ENCODE assay signal across 9 cellular contexts in genomic region chr13:99980201-99981114, GRCh38. TPM values are rescaled to one million over a fixed set of nuclear protein-coding genes. Genes with fewer than 3 reads are reported as not detected.
DNase-seq lines count a peak whose midpoint lies in the region; ATAC-seq, FAIRE-seq and TF ChIP-seq lines count a peak whose summit lies in the region.
"Had no signal": no experiment of that assay in that cellular context is flagged by ENCODE, and none has a peak within 500 bp of the region (broad histone marks: within the 10 kb centered on the region; RNA-seq: fewer than 3 reads in every experiment).

No MANE protein-coding gene starts in this region.

- no peaks in the 10 kb centered on the region for H3K9me3 Mint-ChIP-seq in endodermal cell

- no peak for FAIRE-seq in D721Med (lab: Jason Lieb, UNC)
- FAIRE-seq: endometrium had no signal

- CTCF ChIA-PET in HCT116 (lab: Charles Lee): interaction anchor here (1.1 to 1.6 kb wide), 2 partner anchors 11 to 64 kb away, joined by 3 to 5 read pairs; no protein-coding TSS in a partner anchor

- POLR2A ChIA-PET in HCT116 (lab: Charles Lee): interaction anchor here (0.7 to 2.1 kb wide), 7 partner anchors 9 to 1903 kb away, joined by 3 to 21 read pairs (median 4); partner anchors contain the start of genes GGACT and ZIC5

- H3K9ac ChIP-seq in HCT116 (ENCODE audit: low read length) (peak overlapping the region; percentile 76), endodermal cell (ENCODE audit: extremely low read depth, low read length, poor library complexity, severe bottlenecking) (peak overlapping the region; percentile 84), mucosa of rectum (ENCODE audit: low read depth in 1 of 2, low read length in 2 of 2) (no peak overlapping the region)

- no peaks in the 10 kb centered on the region for H3K27me3 ChIP-seq in HCT116 (ENCODE audit: insufficient read depth, low read length)
- peaks cover 28% of the 10 kb centered on the region for H3K27me3 ChIP-seq in endodermal cell (ENCODE audit: control insufficient read depth, insufficient read depth, low read length, poor library complexity, severe bottlenecking)
- H3K27me3 ChIP-seq in mucosa of rectum (ENCODE audit: control insufficient read depth in 2 of 2, insufficient read depth in 2 of 2, low read length in 2 of 2): peaks cover 64 to 71% of the 10 kb centered on the region in 2 donors

- H3K4me1 ChIP-seq in HCT116 (ENCODE audit: control insufficient read depth in 1 of 2, insufficient read depth in 2 of 2, low read length in 2 of 2) (peaks cover 15 to 28% of the 10 kb centered on the region in 2 experiments), endodermal cell (ENCODE audit: control insufficient read depth, insufficient read depth, low read length) (peaks cover 5% of the 10 kb centered on the region), mucosa of rectum (ENCODE audit: control insufficient read depth in 2 of 2, insufficient read depth in 2 of 2, low read length in 2 of 2) (peaks cover 12 to 18% of the 10 kb centered on the region in 2 donors)

- ATAC-seq in HCT116 (peak; percentile 72), GM18511 (IDR thresholded peaks at IDR 0.05; ENCODE audit: unreplicated experiment) (no peak)

- H3K4me2 ChIP-seq in HCT116 (ENCODE audit: low read length): peak overlapping the region; percentile 99

- no TSS peak for BruUV-seq in HCT116 (replicated peaks; lab: Mats Ljungman, UMichigan)

- H4K20me1 ChIP-seq in HCT116 (ENCODE audit: insufficient read depth): no peaks in the 10 kb centered on the region

- H3K4me1 Mint-ChIP-seq in endodermal cell: peaks cover 20% of the 10 kb centered on the region

- RAD21 ChIA-PET in HCT116 (lab: Charles Lee; ENCODE audit: low non-redundant PET in 1 of 2, low total read pairs in 2 of 2, uncharacterized antibody in 2 of 2, unreplicated experiment in 2 of 2): interaction anchor here in 1 of 2 experiments (0.5 to 0.8 kb wide), 4 partner anchors 62 to 689 kb away, joined by 3 to 5 read pairs (median 3); no protein-coding TSS in a partner anchor

- H3K4me3 Mint-ChIP-seq in endodermal cell: peak overlapping the region; percentile 94

- peak overlapping the region; percentile 26 for H3K27ac Mint-ChIP-seq in endodermal cell

- H3K36me3 ChIP-seq in HCT116 (ENCODE audit: control insufficient read depth in 1 of 2, insufficient read depth in 2 of 2, low read length in 2 of 2): no peaks in the 10 kb centered on the region; a peak in 1 of 4 replicates
- H3K36me3 ChIP-seq in endodermal cell (ENCODE audit: control insufficient read depth, insufficient read depth, low read length): peaks cover 30% of the 10 kb centered on the region
- H3K36me3 ChIP-seq in mucosa of rectum (ENCODE audit: control insufficient read depth in 2 of 2, insufficient read depth in 2 of 2, low read length in 2 of 2): no peaks in the 10 kb centered on the region

- peak overlapping the region; percentile 85 to 96 for H3K4me3 ChIP-seq in HCT116 (replicated peaks in 1 of 2; ENCODE audit: low read depth in 1 of 2, low read length in 2 of 2)
- peak overlapping the region; percentile 93 for H3K4me3 ChIP-seq in endodermal cell (ENCODE audit: low read length)
- H3K4me3 ChIP-seq in mucosa of rectum (ENCODE audit: low read length in 2 of 2): peak overlapping the region; percentile 20 to 58

- H2AFZ ChIP-seq in HCT116 (ENCODE audit: low read depth, low read length, poor library complexity, severe bottlenecking): no peak overlapping the region

- no peak for TF ChIP-seq CTCF in D721Med (IDR thresholded peaks at IDR 0.05; ENCODE audit: insufficient read depth, missing control alignments)
- TF ChIP-seq CTCF in HCT116 (IDR thresholded peaks at IDR 0.05 in 2 of 3, conservative IDR thresholded peaks at IDR 0.05 in 1 of 3; ENCODE audit: borderline replicate concordance in 1 of 3, insufficient read depth in 1 of 3, low read depth in 2 of 3, low read length in 2 of 3): no peak
- peak; percentile 24 for TF ChIP-seq CTCF in endodermal cell (conservative IDR thresholded peaks at IDR 0.05)

- H3K27me3 Mint-ChIP-seq in endodermal cell (ENCODE audit: insufficient read depth): peaks cover 34% of the 10 kb centered on the region

- no peaks in the 10 kb centered on the region for H3K9me2 ChIP-seq in HCT116 (ENCODE audit: insufficient read depth)

- H3K27ac ChIP-seq in HCT116 (ENCODE audit: low read depth, low read length): peak overlapping the region; percentile 100
- H3K27ac ChIP-seq in endodermal cell (ENCODE audit: low read depth, low read length): peak overlapping the region; percentile 98
- H3K27ac ChIP-seq in mucosa of rectum (ENCODE audit: low read depth in 2 of 2, low read length in 2 of 2): no peak overlapping the region
- H3K27ac ChIP-seq in temporal lobe (ENCODE audit: low read depth, low read length): peak overlapping the region; percentile 40

- DNase-seq in D721Med (ENCODE audit: insufficient read length, low spot score) (peak; percentile 39), HCT116 (ENCODE audit: low read depth, low spot score) (peak; percentile 52), NCI-H2196 (lab: John Stamatoyannopoulos, UW; ENCODE audit: unreplicated experiment) (peak; percentile 73), endodermal cell (peak; percentile 96)
- peak; percentile 80 for DNase-seq in activated CD8-positive, alpha-beta memory T cell treated with anti-CD3 and anti-CD28 coated beads for 24 hours

- peaks cover 25% of the 10 kb centered on the region for H3K36me3 Mint-ChIP-seq in endodermal cell (ENCODE audit: low read depth)

- intact Hi-C loops in HCT116 (cut with micrococcal nuclease): no loop called here

- peak; percentile 31 for TF ChIP-seq POLR2A in HCT116 (IDR thresholded peaks at IDR 0.05; ENCODE audit: borderline replicate concordance, extremely low read depth, insufficient read depth, insufficient read length)

- TF ChIP-seq RAD21 in HCT116 (IDR thresholded peaks at IDR 0.05; ENCODE audit: low read depth): no peak

- H3K9me3 ChIP-seq in HCT116 (ENCODE audit: control insufficient read depth in 1 of 2, insufficient read depth in 1 of 2, low read depth in 1 of 2, low read length in 2 of 2) (no peaks in the 10 kb centered on the region), endodermal cell (ENCODE audit: control insufficient read depth, low read length) (no peaks in the 10 kb centered on the region), mucosa of rectum (ENCODE audit: control insufficient read depth in 2 of 2, low read length in 2 of 2) (no peaks in the 10 kb centered on the region)

- 0% methylated on average over 27 to 83 of the region's 104 CpGs for WGBS in endodermal cell (ENCODE audit: insufficient coverage in 1 of 2, insufficient read length in 1 of 2), 2 experiments

- peaks cover 32% of the 10 kb centered on the region for H3K79me2 ChIP-seq in HCT116 (ENCODE audit: insufficient read depth, low read length)

TF ChIP-seq in HCT116, 20 proteins besides CTCF, POLR2A, EP300 and RAD21:
- TF ChIP-seq POLR2AphosphoS5 (IDR thresholded peaks at IDR 0.05; ENCODE audit: low read depth, low read length) (peak; percentile 80), ZFX (IDR thresholded peaks at IDR 0.05) (peak; percentile 78), EZH2 (IDR thresholded peaks at IDR 0.05) (no peak)

RNA-seq across cellular contexts. Expression of gene ZIC2, which starts 1.1 kb away (rescaled TPM):
- total RNA-seq in HCT116 (2021; ENCODE audit: unreplicated experiment) (44.4 TPM), endodermal cell (100 to 1,000 TPM; 182 to 301 TPM), temporal lobe (4.4 TPM)
- 15.1 and 15.3 TPM in 2 replicates for polyA plus RNA-seq in HCT116 (2012)
- 198 TPM for polyA plus RNA-seq in endodermal cell (2013, experiment 1 of 2)
- polyA plus RNA-seq in endodermal cell (2013, experiment 2 of 2): 160 TPM

RNA-seq across cellular contexts. Expression of gene ZIC5, which starts 8.9 kb away (rescaled TPM):
- total RNA-seq in HCT116 (2021; ENCODE audit: unreplicated experiment) (10.3 TPM), endodermal cell (10 to 100 TPM; 11.0 to 13.7 TPM), temporal lobe (2.0 TPM)
- 3.1 and 3.7 TPM in 2 replicates for polyA plus RNA-seq in HCT116 (2012)
- polyA plus RNA-seq in endodermal cell (2013, experiment 1 of 2): 40.1 TPM
- 36.9 TPM for polyA plus RNA-seq in endodermal cell (2013, experiment 2 of 2)

Comparison
In these comparisons a context has a peak if more than half of its experiments do, and no peak if none do; other contexts are left out.
1. DNase-seq: peak in every context shown above with its lines; median percentile 96 in endodermal cell; 80 in activated CD8-positive, alpha-beta memory T cell treated with anti-CD3 and anti-CD28 coated beads for 24 hours; 73 in NCI-H2196; 52 in HCT116; 39 in D721Med.
2. H3K27ac ChIP-seq: peak in HCT116 (single experiment), endodermal cell (single experiment) and temporal lobe (single experiment); none in mucosa of rectum (0 of 2).
3. H3K4me3 ChIP-seq: peak in every context shown above with its lines; median percentile 93 in endodermal cell; 90 in HCT116; 39 in mucosa of rectum.
4. H3K9ac ChIP-seq: peak in HCT116 (single experiment) and endodermal cell (single experiment); none in mucosa of rectum (0 of 2).